Comparison of ENCODE assay signal across 1 cellular context in genomic region chr18:74597662-74598349, GRCh38.
TF ChIP-seq lines count a peak whose summit lies in the region.

A gene with protein sequence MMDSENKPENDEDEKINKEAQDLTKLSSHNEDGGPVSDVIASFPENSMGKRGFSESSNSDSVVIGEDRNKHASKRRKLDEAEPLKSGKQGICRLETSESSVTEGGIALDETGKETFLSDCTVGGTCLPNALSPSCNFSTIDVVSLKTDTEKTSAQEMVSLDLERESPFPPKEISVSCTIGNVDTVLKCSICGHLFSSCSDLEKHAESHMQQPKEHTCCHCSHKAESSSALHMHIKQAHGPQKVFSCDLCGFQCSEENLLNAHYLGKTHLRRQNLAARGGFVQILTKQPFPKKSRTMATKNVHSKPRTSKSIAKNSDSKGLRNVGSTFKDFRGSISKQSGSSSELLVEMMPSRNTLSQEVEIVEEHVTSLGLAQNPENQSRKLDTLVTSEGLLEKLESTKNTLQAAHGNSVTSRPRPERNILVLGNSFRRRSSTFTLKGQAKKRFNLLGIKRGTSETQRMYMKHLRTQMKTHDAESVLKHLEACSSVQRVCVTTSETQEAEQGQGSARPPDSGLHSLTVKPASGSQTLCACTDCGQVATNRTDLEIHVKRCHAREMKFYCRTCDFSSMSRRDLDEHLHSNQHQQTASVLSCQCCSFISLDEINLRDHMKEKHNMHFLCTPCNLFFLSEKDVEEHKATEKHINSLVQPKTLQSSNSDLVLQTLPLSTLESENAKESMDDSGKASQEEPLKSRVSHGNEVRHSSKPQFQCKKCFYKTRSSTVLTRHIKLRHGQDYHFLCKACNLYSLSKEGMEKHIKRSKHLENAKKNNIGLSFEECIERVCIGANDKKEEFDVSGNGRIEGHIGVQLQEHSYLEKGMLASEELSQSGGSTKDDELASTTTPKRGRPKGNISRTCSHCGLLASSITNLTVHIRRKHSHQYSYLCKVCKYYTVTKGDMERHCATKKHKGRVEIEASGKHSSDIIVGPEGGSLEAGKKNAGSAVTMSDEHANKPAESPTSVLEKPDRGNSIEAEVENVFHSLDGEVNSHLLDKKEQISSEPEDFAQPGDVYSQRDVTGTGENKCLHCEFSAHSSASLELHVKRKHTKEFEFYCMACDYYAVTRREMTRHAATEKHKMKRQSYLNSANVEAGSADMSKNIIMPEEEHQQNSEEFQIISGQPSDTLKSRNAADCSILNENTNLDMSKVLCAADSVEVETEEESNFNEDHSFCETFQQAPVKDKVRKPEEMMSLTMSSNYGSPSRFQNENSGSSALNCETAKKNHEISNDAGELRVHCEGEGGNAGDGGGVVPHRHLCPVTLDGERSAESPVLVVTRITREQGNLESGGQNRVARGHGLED (N-terminal part only) (plus strand): TSS chr18:74597870. CDS start chr18:74631020, 33,150 bp downstream.

TF ChIP-seq in K562, 482 proteins besides CTCF, POLR2A, EP300 and RAD21 (continued from another document):
- TF ChIP-seq HINFP (tag; conservative IDR thresholded peaks at IDR 0.05; ENCODE audit: low read depth), result no peak
